Comparison of ENCODE assay signal across 2 cellular contexts in genomic region chr1:46575778-46576177, GRCh38.
TF ChIP-seq lines count a peak whose summit lies in the region.

No MANE protein-coding gene starts in this region.

TF ChIP-seq in GM23338, 12 proteins besides CTCF, POLR2A, EP300 and RAD21:
- TF ChIP-seq STAT1 (IDR thresholded peaks at IDR 0.05; ENCODE audit: unreplicated experiment), result no peak
TF ChIP-seq in GM23338: peak in this region for 0.

TF ChIP-seq in H1, 55 proteins besides CTCF, POLR2A, EP300 and RAD21:
- TF ChIP-seq EGR1 (IDR thresholded peaks at IDR 0.05; ENCODE audit: borderline replicate concordance, low read depth, low read length) (no peak), KDM1A (IDR thresholded peaks at IDR 0.05; ENCODE audit: borderline replicate concordance, low read length) (no peak), ATF2 (IDR thresholded peaks at IDR 0.05; ENCODE audit: low read length) (no peak), KDM4A (IDR thresholded peaks at IDR 0.05; ENCODE audit: low read depth, low read length, severe bottlenecking) (no peak), TEAD4 (IDR thresholded peaks at IDR 0.05; ENCODE audit: low read depth, low read length) (no peak)
